23 cellular contexts compared by ENCODE assay signal in the genomic region with DNA sequence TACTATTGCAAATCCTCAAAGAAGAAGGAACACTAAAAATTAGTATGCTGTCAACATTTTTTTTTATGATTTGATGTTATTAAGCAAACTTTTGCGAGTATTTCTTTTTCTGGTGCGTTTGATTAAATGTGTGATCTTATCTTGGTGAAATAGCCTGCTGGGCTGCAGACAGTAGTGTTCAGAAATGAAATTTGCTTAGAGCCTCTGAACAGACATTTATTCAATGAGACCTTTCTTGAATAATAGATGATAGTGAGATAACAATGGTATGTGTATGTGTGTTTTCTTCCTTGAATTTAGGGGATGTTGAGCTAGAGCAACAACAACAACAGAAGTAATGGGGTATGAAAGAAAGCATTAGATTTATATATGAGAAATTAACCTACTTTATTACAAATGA.
DNase-seq lines count a peak whose midpoint lies in the region; ATAC-seq, FAIRE-seq and TF ChIP-seq lines count a peak whose summit lies in the region.
"Had no signal": no experiment of that assay in that cellular context is flagged by ENCODE, and none has a peak within 500 bp of the region (broad histone marks: within the 10 kb centered on the region; RNA-seq: fewer than 3 reads in every experiment).

No MANE protein-coding gene starts in this region.

- no peak for TF ChIP-seq CTCF in GM13976 (IDR thresholded peaks at IDR 0.05; ENCODE audit: borderline replicate concordance, control extremely low read depth, extremely low read depth, insufficient read depth, missing control alignments)

- ATAC-seq in SK-N-SH treated with all-trans-retinoic acid at 6 μM for 48 hours (no peak), HG03460 (IDR thresholded peaks at IDR 0.05; ENCODE audit: unreplicated experiment) (no peak), HG02884 (IDR thresholded peaks at IDR 0.05; ENCODE audit: unreplicated experiment) (no peak)
- ATAC-seq: HCT116, HepG2 had no signal

- FAIRE-seq in urothelium cell line (lab: Jason Lieb, UNC) = peak; percentile 50
- FAIRE-seq: G401.6, GM12891, GM18507, HepG2 had no signal

- in situ Hi-C loops in GM13976 (cut with MboI; ENCODE audit: low sequenced_read_pairs, unreplicated experiment) = no loop called here

- DNase-seq in NCI-H69 (lab: John Stamatoyannopoulos, UW) (peak; percentile 4), pons (ENCODE audit: low spot score) (peak; percentile 63), urothelium cell line (ENCODE audit: low spot score) (no peak), GM13976 (ENCODE audit: low spot score) (no peak)
- DNase-seq: ACHN; BE2C; C1 segment of cervical spinal cord; CD4-positive, CD25-positive, alpha-beta regulatory T cell; CD8-positive, alpha-beta memory T cell; COR-L47; DMS 273 treated with DMSO at 0.1 percent for 48 hours; DMS53; GOT3; H7; HFFc6 had no signal

TF ChIP-seq in SK-N-SH treated with all-trans-retinoic acid at 6 μM for 48 hours, 23 proteins besides CTCF, POLR2A, EP300 and RAD21:
- TF ChIP-seq ISL1 (CRISPR knock-in tag; IDR thresholded peaks at IDR 0.05) = peak; percentile 23; the same call in 1 of the 2 replicates
- TF ChIP-seq ZFP3 (CRISPR knock-in tag; IDR thresholded peaks at IDR 0.05) = no peak
- no peak for TF ChIP-seq RARB (CRISPR knock-in tag; IDR thresholded peaks at IDR 0.05)

Comparison
In these comparisons a context has a peak if more than half of its experiments do, and no peak if none do; other contexts are left out.
1. DNase-seq: peak in NCI-H69 (single experiment) and pons (single experiment); none in urothelium cell line (single experiment) and GM13976 (single experiment).